ENCODE assay signal across 17 cellular contexts in genomic region chr1:153344718-153345025, GRCh38. TPM values are rescaled to one million over a fixed set of nuclear protein-coding genes. Genes with fewer than 3 reads are reported as not detected.
A peak's percentile ranks its signal among the peaks of the same experiment; 100 is the strongest.
DNase-seq lines count a peak whose midpoint lies in the region; ATAC-seq, FAIRE-seq and TF ChIP-seq lines count a peak whose summit lies in the region.
"Had no signal": no experiment of that assay in that cellular context is flagged by ENCODE, and none has a peak within 500 bp of the region (broad histone marks: within the 10 kb centered on the region; RNA-seq: fewer than 3 reads in every experiment).

No MANE protein-coding gene starts in this region.

- no peak overlapping the region for H3K23ac ChIP-seq in H1 (ENCODE audit: insufficient read length)

- H4K20me1 ChIP-seq in H1 (replicated peaks in 1 of 2; ENCODE audit: control insufficient read depth in 1 of 2, insufficient read depth in 2 of 2, low read length in 2 of 2): no peaks in the 10 kb centered on the region

- no peak overlapping the region for H2BK20ac ChIP-seq in H1 (ENCODE audit: low read length)

- no peak overlapping the region for H3K27ac ChIP-seq in right atrium auricular region
- H3K27ac ChIP-seq in H1 (ENCODE audit: low read depth, low read length): no peak overlapping the region
- H3K27ac ChIP-seq: heart right ventricle, parathyroid adenoma had no signal

- H3K4me1 ChIP-seq in right atrium auricular region (no peaks in the 10 kb centered on the region), H1 (replicated peaks in 1 of 4; ENCODE audit: control insufficient read depth in 3 of 4, insufficient read depth in 4 of 4, low read length in 3 of 4) (no peaks in the 10 kb centered on the region; a peak in 1 of 7 replicates)
- H3K4me1 ChIP-seq: parathyroid adenoma had no signal

- no peak overlapping the region for H4K5ac ChIP-seq in H1 (ENCODE audit: insufficient read length, low read depth, low read length)

- H3K4me2 ChIP-seq in H1 (ENCODE audit: insufficient read depth in 1 of 2, low read depth in 2 of 2, low read length in 2 of 2): no peak overlapping the region

- no peak overlapping the region for H4K8ac ChIP-seq in H1 (ENCODE audit: extremely low read depth, insufficient read depth, low read length)

- no peak for TF ChIP-seq RAD21 in H1 (IDR thresholded peaks at IDR 0.05 in 1 of 2, conservative IDR thresholded peaks at IDR 0.05 in 1 of 2; ENCODE audit: low read depth in 2 of 2, low read length in 2 of 2)

- peak overlapping the region; percentile 1; the same call in 1 of the 2 replicates for H2BK15ac ChIP-seq in H1 (ENCODE audit: low read length)

- DNase-seq in Right ventricle myocardium superior (no peak), right atrium auricular region (ENCODE audit: low spot score) (no peak), NCI-H774 (lab: John Stamatoyannopoulos, UW) (peak; percentile 24), H1 (ENCODE audit: low read depth in 1 of 2, low spot score in 2 of 2) (peak in 1 of 2 experiments; percentile 8), type B pancreatic cell (ENCODE audit: extremely low spot score, unreplicated experiment) (peak; percentile 29), globus pallidus (ENCODE audit: low spot score) (no peak)
- no peak for DNase-seq in central memory CD4-positive, alpha-beta T cell
- DNase-seq: activated CD4-positive, alpha-beta T cell treated with anti-CD3 and anti-CD28 coated beads, Interleukin-2, amount 50 U/mL, for 4 hours; activated naive CD4-positive, alpha-beta T cell treated with Interleukin-2 at 50 U/mL for 16 hours; heart right ventricle; NCI-H1048; stimulated activated CD4-positive, alpha-beta T cell treated with anti-CD3 and anti-CD28 coated beads, Interleukin-2, amount 100 ng/mL, for 24 hours had no signal

- H3K36me3 ChIP-seq in right atrium auricular region: no peaks in the 10 kb centered on the region
- H3K36me3 ChIP-seq in H1 (ENCODE audit: control insufficient read depth in 2 of 4, insufficient read depth in 4 of 4, low read length in 3 of 4): no peaks in the 10 kb centered on the region
- H3K36me3 ChIP-seq: heart right ventricle had no signal

- 85% methylated on average over 3 of the region's 3 CpGs; no CpG with 5 or more reads in 1 of the 2 experiments for WGBS in H1 (ENCODE audit: extremely low coverage in 1 of 2, insufficient coverage in 1 of 2, insufficient read length in 1 of 2, insufficient replicate concordance in 2 of 2, low coverage in 1 of 2, low lambda C conversion rate in 2 of 2, missing lambda C conversion rate in 1 of 2), 2 experiments

- no peak overlapping the region for H4K91ac ChIP-seq in H1 (replicated peaks; ENCODE audit: insufficient read length, low read length)

- no peak overlapping the region for H2AFZ ChIP-seq in H1 (ENCODE audit: low read length)

- H2BK120ac ChIP-seq in H1 (replicated peaks; ENCODE audit: low read depth, low read length): no peak overlapping the region

- no peaks in the 10 kb centered on the region for H3K79me1 ChIP-seq in H1 (ENCODE audit: low read depth, low read length)

- no peak for FAIRE-seq in H1 (lab: Jason Lieb, UNC)

- POLR2A ChIA-PET in H1 (lab: Charles Lee; ENCODE audit: partially characterized antibody): interaction anchor here (0.6 kb wide), 1 partner anchor 304 kb away, joined by 3 read pairs; no protein-coding TSS in a partner anchor

- H3K4me3 ChIP-seq in right atrium auricular region (no peak overlapping the region), H1 (ENCODE audit: extremely low read depth in 1 of 4, insufficient read depth in 2 of 4, low read depth in 3 of 4, low read length in 4 of 4) (no peak overlapping the region)
- H3K4me3 ChIP-seq: heart right ventricle had no signal

- H3K4me1 Mint-ChIP-seq in type B pancreatic cell (ENCODE audit: unreplicated experiment): peaks cover 10% of the 10 kb centered on the region

- no peak overlapping the region for H2BK5ac ChIP-seq in H1 (ENCODE audit: low read depth, low read length)

- H3K23me2 ChIP-seq in H1 (ENCODE audit: low read depth, low read length): no peaks in the 10 kb centered on the region

- H3K9me3 Mint-ChIP-seq in type B pancreatic cell: no peaks in the 10 kb centered on the region
- H3K9me3 Mint-ChIP-seq: stimulated activated effector memory CD8-positive, alpha-beta T cell treated with anti-CD3 and anti-CD28 coated beads, Interleukin-12 subunit alpha, Interleukin-12 subunit beta, amount 100 ng/mL, for 72 hours had no signal

- no peaks in the 10 kb centered on the region for H3K79me2 ChIP-seq in H1 (ENCODE audit: control insufficient read depth in 1 of 2, insufficient read depth in 2 of 2, low read length in 2 of 2)
- H3K79me2 ChIP-seq: parathyroid adenoma had no signal

- intact Hi-C loops in Right ventricle myocardium superior (cut with DNase I): no loop called here

- H3K14ac ChIP-seq in H1 (ENCODE audit: insufficient read length): no peak overlapping the region

- no peak overlapping the region for H3K18ac ChIP-seq in H1 (ENCODE audit: extremely low read depth, low read length)

- no peak for TF ChIP-seq POLR2A in H1 (IDR thresholded peaks at IDR 0.05; ENCODE audit: control extremely low read depth in 1 of 2, low read depth in 2 of 2, low read length in 2 of 2)

- H3K27ac Mint-ChIP-seq in type B pancreatic cell: no peak overlapping the region
- H3K27ac Mint-ChIP-seq: stimulated activated effector memory CD8-positive, alpha-beta T cell treated with anti-CD3 and anti-CD28 coated beads, Interleukin-12 subunit alpha, Interleukin-12 subunit beta, amount 100 ng/mL, for 72 hours had no signal

- no peak overlapping the region for H3K4me3 Mint-ChIP-seq in type B pancreatic cell
- H3K4me3 Mint-ChIP-seq: stimulated activated effector memory CD8-positive, alpha-beta T cell treated with anti-CD3 and anti-CD28 coated beads, Interleukin-12 subunit alpha, Interleukin-12 subunit beta, amount 100 ng/mL, for 72 hours had no signal

- H3K56ac ChIP-seq in H1 (replicated peaks; ENCODE audit: insufficient read length, low read depth, low read length): no peak overlapping the region

- ATAC-seq in Right ventricle myocardium superior (ENCODE audit: poor library complexity) (peak; percentile 36), HG03280 (IDR thresholded peaks at IDR 0.05; ENCODE audit: unreplicated experiment) (no peak)
- ATAC-seq: stimulated activated effector memory CD8-positive, alpha-beta T cell treated with anti-CD3 and anti-CD28 coated beads, Interleukin-12 subunit alpha, Interleukin-12 subunit beta, amount 100 ng/mL, for 72 hours had no signal

- no peaks in the 10 kb centered on the region for H3K36me3 Mint-ChIP-seq in type B pancreatic cell
- H3K36me3 Mint-ChIP-seq: stimulated activated effector memory CD8-positive, alpha-beta T cell treated with anti-CD3 and anti-CD28 coated beads, Interleukin-12 subunit alpha, Interleukin-12 subunit beta, amount 100 ng/mL, for 72 hours had no signal

- H2AK5ac ChIP-seq in H1 (ENCODE audit: low read depth, low read length): no peak overlapping the region

- H3K9me3 ChIP-seq in right atrium auricular region (no peaks in the 10 kb centered on the region), H1 (ENCODE audit: insufficient read depth in 2 of 2, low read depth in 1 of 2, low read length in 1 of 2) (no peaks in the 10 kb centered on the region)
- H3K9me3 ChIP-seq: heart right ventricle had no signal

- H3K9ac ChIP-seq in H1 (replicated peaks in 1 of 4; ENCODE audit: extremely low read depth in 1 of 4, low read depth in 3 of 4, low read length in 3 of 4): no peak overlapping the region
- H3K9ac ChIP-seq: parathyroid adenoma had no signal

- no peak for TF ChIP-seq CTCF in right atrium auricular region (IDR thresholded peaks at IDR 0.05)
- no peak for TF ChIP-seq CTCF in H1 (IDR thresholded peaks at IDR 0.05; ENCODE audit: control extremely low read depth in 1 of 3, insufficient read depth in 1 of 3, low read depth in 1 of 3, low read length in 3 of 3)
- no peak for TF ChIP-seq CTCF in type B pancreatic cell (conservative IDR thresholded peaks at IDR 0.05)

- H3K27me3 ChIP-seq in right atrium auricular region (no peaks in the 10 kb centered on the region), H1 (replicated peaks in 1 of 4; ENCODE audit: control insufficient read depth in 3 of 4, extremely low read depth in 1 of 4, insufficient read depth in 3 of 4, low read length in 3 of 4) (peaks cover 0 to 2% (median 0%) of the 10 kb centered on the region in 4 experiments; a peak in 1 of 7 replicates)

- H3K27me3 Mint-ChIP-seq in type B pancreatic cell: peaks cover 22% of the 10 kb centered on the region

- H3K4ac ChIP-seq in H1 (replicated peaks; ENCODE audit: insufficient read length, low read depth, low read length): no peak overlapping the region

- no peak for TF ChIP-seq EP300 in H1 (IDR thresholded peaks at IDR 0.05; ENCODE audit: borderline replicate concordance in 1 of 2, low read depth in 2 of 2, low read length in 2 of 2)

- no peak overlapping the region for H2BK12ac ChIP-seq in H1 (ENCODE audit: low read depth, low read length)

- CTCF ChIA-PET in H1 (lab: Charles Lee; ENCODE audit: partially characterized antibody): interaction anchor here (0.9 to 1.2 kb wide), 5 partner anchors 9 to 150 kb away, joined by 3 to 4 read pairs (median 3); partner anchors contain the start of gene PGLYRP3

RNA-seq across cellular contexts. Expression of gene PGLYRP4, which starts 4.0 kb away (rescaled TPM):
- not detected for total RNA-seq in Right ventricle myocardium superior
- total RNA-seq in right atrium auricular region: not detected
- total RNA-seq in H1 (2021; fragmentation: NEBNext Ultra II Directional; extraction: Animal tissue kit (Norgen Biotek cat#: 25700)): not detected in 2 replicates
- not detected in 2 replicates for polyA plus RNA-seq in H1 (2011; rRNA removed)
- polyA plus RNA-seq in H1 (2011; cell fraction: cytosol; rRNA removed): not detected
- polyA plus RNA-seq in H1 (2011; cell fraction: nucleus; rRNA removed): not detected
- not detected in 4 replicates for polyA plus RNA-seq in H1 (2012, experiment 1 of 2)
- polyA plus RNA-seq in H1 (2012, experiment 2 of 2): not detected
- not detected for polyA plus RNA-seq in H1 (2013, experiment 1 of 2)
- not detected for polyA plus RNA-seq in H1 (2013, experiment 2 of 2)
- not detected in 2 replicates for polyA minus RNA-seq in H1 (2011; rRNA and poly(A)+ RNA removed)
- polyA minus RNA-seq in H1 (2011; cell fraction: cytosol; rRNA and poly(A)+ RNA removed): not detected
- not detected for polyA minus RNA-seq in H1 (2011; cell fraction: nucleus; rRNA and poly(A)+ RNA removed)
- total RNA-seq in type B pancreatic cell (ENCODE audit: low replicate concordance): 4.4 and 5.9 TPM in 2 replicates
- total RNA-seq: heart right ventricle, lung microvascular endothelial cell had no signal
- polyA plus RNA-seq: AG04450, heart right ventricle had no signal

RNA-seq across cellular contexts. Expression of gene S100A9, which starts 13.0 kb away (rescaled TPM):
- total RNA-seq in Right ventricle myocardium superior (111 TPM), right atrium auricular region (100 to 1,000 TPM in 1 of 2 donors, 10 to 100 TPM in 1; 65.7 to 199 TPM), type B pancreatic cell (ENCODE audit: low replicate concordance) (1,065 and 1,707 TPM in 2 replicates)
- not detected in 2 replicates for total RNA-seq in H1 (2021; fragmentation: NEBNext Ultra II Directional; extraction: Animal tissue kit (Norgen Biotek cat#: 25700))
- not detected in 2 replicates for polyA plus RNA-seq in H1 (2011; rRNA removed)
- not detected for polyA plus RNA-seq in H1 (2011; cell fraction: cytosol; rRNA removed)
- polyA plus RNA-seq in H1 (2011; cell fraction: nucleus; rRNA removed): not detected
- not detected in 4 replicates for polyA plus RNA-seq in H1 (2012, experiment 1 of 2)
- polyA plus RNA-seq in H1 (2012, experiment 2 of 2): not detected
- polyA plus RNA-seq in H1 (2013, experiment 1 of 2): not detected
- not detected for polyA plus RNA-seq in H1 (2013, experiment 2 of 2)
- polyA minus RNA-seq in H1 (2011; rRNA and poly(A)+ RNA removed): not detected in 2 replicates
- polyA minus RNA-seq in H1 (2011; cell fraction: cytosol; rRNA and poly(A)+ RNA removed): not detected
- not detected for polyA minus RNA-seq in H1 (2011; cell fraction: nucleus; rRNA and poly(A)+ RNA removed)
- polyA plus RNA-seq: AG04450 had no signal

RNA-seq across cellular contexts. Expression of gene S100A12, which starts 30.7 kb away (rescaled TPM):
- total RNA-seq in Right ventricle myocardium superior (2.4 TPM), right atrium auricular region (1 to 10 TPM; 5.5 to 5.7 TPM), type B pancreatic cell (ENCODE audit: low replicate concordance) (0.62 TPM in 1 of 2 replicates, not detected in the other)
- not detected in 2 replicates for total RNA-seq in H1 (2021; fragmentation: NEBNext Ultra II Directional; extraction: Animal tissue kit (Norgen Biotek cat#: 25700))
- not detected in 2 replicates for polyA plus RNA-seq in H1 (2011; rRNA removed)
- not detected for polyA plus RNA-seq in H1 (2011; cell fraction: cytosol; rRNA removed)
- polyA plus RNA-seq in H1 (2011; cell fraction: nucleus; rRNA removed): not detected
- not detected in 4 replicates for polyA plus RNA-seq in H1 (2012, experiment 1 of 2)
- not detected for polyA plus RNA-seq in H1 (2012, experiment 2 of 2)
- not detected for polyA plus RNA-seq in H1 (2013, experiment 1 of 2)
- not detected for polyA plus RNA-seq in H1 (2013, experiment 2 of 2)
- polyA minus RNA-seq in H1 (2011; rRNA and poly(A)+ RNA removed): not detected in 2 replicates
- polyA minus RNA-seq in H1 (2011; cell fraction: cytosol; rRNA and poly(A)+ RNA removed): not detected
- not detected for polyA minus RNA-seq in H1 (2011; cell fraction: nucleus; rRNA and poly(A)+ RNA removed)
- total RNA-seq: lung microvascular endothelial cell had no signal
- polyA plus RNA-seq: AG04450 had no signal

RNA-seq across cellular contexts. Expression of gene PGLYRP3, which starts 31.9 kb away (rescaled TPM):
- not detected for total RNA-seq in Right ventricle myocardium superior
- not detected for total RNA-seq in right atrium auricular region
- not detected in 2 replicates for total RNA-seq in H1 (2021; fragmentation: NEBNext Ultra II Directional; extraction: Animal tissue kit (Norgen Biotek cat#: 25700))
- not detected in 2 replicates for polyA plus RNA-seq in H1 (2011; rRNA removed)
- not detected for polyA plus RNA-seq in H1 (2011; cell fraction: cytosol; rRNA removed)
- not detected for polyA plus RNA-seq in H1 (2011; cell fraction: nucleus; rRNA removed)
- polyA plus RNA-seq in H1 (2012, experiment 1 of 2): not detected in 4 replicates
- polyA plus RNA-seq in H1 (2012, experiment 2 of 2): not detected
- not detected for polyA plus RNA-seq in H1 (2013, experiment 1 of 2)
- not detected for polyA plus RNA-seq in H1 (2013, experiment 2 of 2)
- polyA minus RNA-seq in H1 (2011; rRNA and poly(A)+ RNA removed): not detected in 2 replicates
- polyA minus RNA-seq in H1 (2011; cell fraction: cytosol; rRNA and poly(A)+ RNA removed): not detected
- not detected for polyA minus RNA-seq in H1 (2011; cell fraction: nucleus; rRNA and poly(A)+ RNA removed)
- total RNA-seq in type B pancreatic cell (ENCODE audit: low replicate concordance): 0.87 and 1.3 TPM in 2 replicates
- total RNA-seq: heart right ventricle, lung microvascular endothelial cell had no signal
- polyA plus RNA-seq: AG04450, heart right ventricle had no signal

RNA-seq across cellular contexts. Expression of gene S100A8, which starts 46.2 kb away (rescaled TPM):
- total RNA-seq in Right ventricle myocardium superior (42.5 TPM), right atrium auricular region (10 to 100 TPM; 19.1 to 37.1 TPM), type B pancreatic cell (ENCODE audit: low replicate concordance) (667 and 678 TPM in 2 replicates)
- not detected in 2 replicates for total RNA-seq in H1 (2021; fragmentation: NEBNext Ultra II Directional; extraction: Animal tissue kit (Norgen Biotek cat#: 25700))
- not detected in 2 replicates for polyA plus RNA-seq in H1 (2011; rRNA removed)
- polyA plus RNA-seq in H1 (2011; cell fraction: cytosol; rRNA removed): not detected
- not detected for polyA plus RNA-seq in H1 (2011; cell fraction: nucleus; rRNA removed)
- not detected in 4 replicates for polyA plus RNA-seq in H1 (2012, experiment 1 of 2)
- polyA plus RNA-seq in H1 (2012, experiment 2 of 2): not detected
- not detected for polyA plus RNA-seq in H1 (2013, experiment 1 of 2)
- polyA plus RNA-seq in H1 (2013, experiment 2 of 2): not detected
- polyA minus RNA-seq in H1 (2011; rRNA and poly(A)+ RNA removed): not detected in 2 replicates
- polyA minus RNA-seq in H1 (2011; cell fraction: cytosol; rRNA and poly(A)+ RNA removed): not detected
- polyA minus RNA-seq in H1 (2011; cell fraction: nucleus; rRNA and poly(A)+ RNA removed): not detected
- total RNA-seq: lung microvascular endothelial cell had no signal
- polyA plus RNA-seq: AG04450 had no signal

Comparison
In these comparisons a context has a peak if more than half of its experiments do, and no peak if none do; other contexts are left out.
1. DNase-seq: peak in NCI-H774 (single experiment) and type B pancreatic cell (single experiment); none in Right ventricle myocardium superior (single experiment), right atrium auricular region (single experiment), central memory CD4-positive, alpha-beta T cell (single experiment) and globus pallidus (single experiment).
2. RNA of gene S100A9, which starts 13.0 kb away (total RNA-seq): 1,065 to 1,707 TPM in type B pancreatic cell, 65.7 to 199 TPM in right atrium auricular region and 111 TPM in Right ventricle myocardium superior (single experiment); not detected in H1; every median in the first group is over 10 times any median in the second.